In the genomic region with DNA sequence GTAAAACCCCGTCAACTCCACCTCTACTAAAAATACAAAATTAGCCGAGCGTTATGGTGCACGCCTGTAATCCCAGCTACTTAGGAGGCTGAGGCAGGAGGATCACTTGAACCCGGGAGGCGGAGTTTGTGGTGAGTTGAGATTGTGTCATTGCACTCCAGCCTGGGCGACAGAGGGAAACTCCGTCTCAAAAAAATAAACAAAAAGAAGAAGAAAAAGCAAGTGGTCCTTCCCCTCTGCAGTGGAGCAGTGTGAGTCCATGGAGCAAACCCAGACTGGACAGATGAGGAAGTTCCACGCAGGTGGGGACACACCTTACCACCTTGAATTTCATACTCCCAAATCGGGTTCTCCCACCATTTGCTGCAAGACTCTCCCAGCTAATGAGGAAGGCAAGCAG, we compare ENCODE assay signal across 2 cellular contexts.
TF ChIP-seq lines count a peak whose summit lies in the region.

No MANE protein-coding gene starts in this region.

TF ChIP-seq in SK-N-SH, 30 proteins besides CTCF, POLR2A, EP300 and RAD21:
- TF ChIP-seq GABPA (IDR thresholded peaks at IDR 0.05; ENCODE audit: low read depth): no peak
- no peak for TF ChIP-seq SIN3A (IDR thresholded peaks at IDR 0.05; ENCODE audit: borderline replicate concordance, low read depth, low read length)
- no peak for TF ChIP-seq GATA2 (CRISPR knock-in tag; IDR thresholded peaks at IDR 0.05)
- no peak for TF ChIP-seq MEF2A (IDR thresholded peaks at IDR 0.05; ENCODE audit: borderline replicate concordance, low read depth)
- TF ChIP-seq ELF1 (IDR thresholded peaks at IDR 0.05): no peak
- TF ChIP-seq NRF1 (IDR thresholded peaks at IDR 0.05; ENCODE audit: low read depth, low read length): no peak
- TF ChIP-seq, protein P1, sequence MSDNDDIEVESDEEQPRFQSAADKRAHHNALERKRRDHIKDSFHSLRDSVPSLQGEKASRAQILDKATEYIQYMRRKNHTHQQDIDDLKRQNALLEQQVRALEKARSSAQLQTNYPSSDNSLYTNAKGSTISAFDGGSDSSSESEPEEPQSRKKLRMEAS (IDR thresholded peaks at IDR 0.05; ENCODE audit: low read depth): no peak
- no peak for TF ChIP-seq CHD2 (IDR thresholded peaks at IDR 0.05; ENCODE audit: low read length, partially characterized antibody)
- TF ChIP-seq YY1 (IDR thresholded peaks at IDR 0.05; ENCODE audit: low read depth): no peak
- TF ChIP-seq REST (IDR thresholded peaks at IDR 0.05; ENCODE audit: low read depth, low read length): no peak
- TF ChIP-seq RXRA (IDR thresholded peaks at IDR 0.05; ENCODE audit: borderline replicate concordance, low read depth): no peak
- no peak for TF ChIP-seq MXI1 (IDR thresholded peaks at IDR 0.05; ENCODE audit: low read depth, low read length)
- TF ChIP-seq IRF3 (IDR thresholded peaks at IDR 0.05; ENCODE audit: low read depth, low read length): no peak
- TF ChIP-seq, protein P2, sequence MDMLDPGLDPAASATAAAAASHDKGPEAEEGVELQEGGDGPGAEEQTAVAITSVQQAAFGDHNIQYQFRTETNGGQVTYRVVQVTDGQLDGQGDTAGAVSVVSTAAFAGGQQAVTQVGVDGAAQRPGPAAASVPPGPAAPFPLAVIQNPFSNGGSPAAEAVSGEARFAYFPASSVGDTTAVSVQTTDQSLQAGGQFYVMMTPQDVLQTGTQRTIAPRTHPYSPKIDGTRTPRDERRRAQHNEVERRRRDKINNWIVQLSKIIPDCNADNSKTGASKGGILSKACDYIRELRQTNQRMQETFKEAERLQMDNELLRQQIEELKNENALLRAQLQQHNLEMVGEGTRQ (IDR thresholded peaks at IDR 0.05; ENCODE audit: borderline replicate concordance, low read depth, low read length): no peak

TF ChIP-seq in SK-N-SH treated with all-trans-retinoic acid at 6 μM for 48 hours, 23 proteins besides CTCF, POLR2A, EP300 and RAD21:
- TF ChIP-seq ESRRG (CRISPR knock-in tag; IDR thresholded peaks at IDR 0.05) (no peak), ZNF8 (CRISPR knock-in tag; IDR thresholded peaks at IDR 0.05) (no peak), TOX (CRISPR knock-in tag; IDR thresholded peaks at IDR 0.05; ENCODE audit: borderline replicate concordance) (no peak)
TF ChIP-seq in SK-N-SH treated with all-trans-retinoic acid at 6 μM for 48 hours: peak in this region for 0.
